In genomic region chr1:176878750-176879536, GRCh38 we compare ENCODE assay signal across 15 cellular contexts.
DNase-seq lines count a peak whose midpoint lies in the region; ATAC-seq and TF ChIP-seq lines count a peak whose summit lies in the region.
"Had no signal": no experiment of that assay in that cellular context is flagged by ENCODE, and none has a peak within 500 bp of the region (broad histone marks: within the 10 kb centered on the region; RNA-seq: fewer than 3 reads in every experiment).

No MANE protein-coding gene starts in this region.

- H3K27me3 Mint-ChIP-seq in endodermal cell (ENCODE audit: insufficient read depth), result peaks cover 2% of the 10 kb centered on the region
- H3K27me3 Mint-ChIP-seq: CD4-positive, CD25-positive, alpha-beta regulatory T cell had no signal

- no peak overlapping the region for H3K27ac Mint-ChIP-seq in endodermal cell
- H3K27ac Mint-ChIP-seq: CD4-positive, CD25-positive, alpha-beta regulatory T cell; nephron had no signal

- intact Hi-C loops in A673 (cut with micrococcal nuclease; ENCODE audit: unreplicated experiment), result no loop called here

- no peak overlapping the region for H3K4me3 Mint-ChIP-seq in endodermal cell
- H3K4me3 Mint-ChIP-seq: CD4-positive, CD25-positive, alpha-beta regulatory T cell; nephron had no signal

- CTCF ChIA-PET in A673 (lab: Charles Lee), result interaction anchor here (0.6 kb wide), 1 partner anchor 319 kb away, joined by 6 read pairs; no protein-coding TSS in a partner anchor

- 81 to 92% methylated on average over 8 to 12 of the region's 12 CpGs for WGBS in endodermal cell (ENCODE audit: insufficient coverage in 1 of 2, insufficient read length in 1 of 2), 2 experiments

- H3K36me3 ChIP-seq in A673 (ENCODE audit: insufficient read depth, low read length, poor library complexity, severe bottlenecking) (no peaks in the 10 kb centered on the region), DOHH2 (ENCODE audit: control insufficient read depth, low read length) (no peaks in the 10 kb centered on the region), endodermal cell (ENCODE audit: control insufficient read depth, insufficient read depth, low read length) (no peaks in the 10 kb centered on the region), Peyer's patch (no peaks in the 10 kb centered on the region)
- H3K36me3 ChIP-seq: left lung had no signal

- no peak for ATAC-seq in HG02852 (IDR thresholded peaks at IDR 0.05; ENCODE audit: unreplicated experiment)
- ATAC-seq: esophagus mucosa, left lung had no signal

- H3K9me3 Mint-ChIP-seq in endodermal cell, result no peaks in the 10 kb centered on the region
- H3K9me3 Mint-ChIP-seq: nephron had no signal

- POLR2A ChIA-PET in A673 (lab: Charles Lee; ENCODE audit: low non-redundant PET), result no interaction called here

- no peaks in the 10 kb centered on the region for H3K79me2 ChIP-seq in DOHH2 (ENCODE audit: control insufficient read depth, low read length)

- H3K9me2 ChIP-seq in DOHH2 (replicated peaks; ENCODE audit: control insufficient read depth, low read length), result no peaks in the 10 kb centered on the region

- no peaks in the 10 kb centered on the region for H3K4me1 ChIP-seq in A673 (ENCODE audit: insufficient read depth, low read length, poor library complexity, severe bottlenecking)
- no peaks in the 10 kb centered on the region for H3K4me1 ChIP-seq in DOHH2 (ENCODE audit: control insufficient read depth, low read length)
- H3K4me1 ChIP-seq in endodermal cell (ENCODE audit: control insufficient read depth, insufficient read depth, low read length), result no peaks in the 10 kb centered on the region
- no peaks in the 10 kb centered on the region for H3K4me1 ChIP-seq in Peyer's patch
- H3K4me1 ChIP-seq: left lung had no signal

- TF ChIP-seq POLR2A in NB4 (IDR thresholded peaks at IDR 0.05; ENCODE audit: extremely low read depth, insufficient read length) (no peak), Peyer's patch (IDR thresholded peaks at IDR 0.05) (no peak)

- H3K4me3 ChIP-seq in A673 (ENCODE audit: low read depth, low read length, poor library complexity, severe bottlenecking) (no peak overlapping the region), DOHH2 (ENCODE audit: low read length) (no peak overlapping the region), NB4 (ENCODE audit: low read depth, low read length) (no peak overlapping the region), endodermal cell (ENCODE audit: low read length) (no peak overlapping the region), Peyer's patch (no peak overlapping the region)
- H3K4me3 ChIP-seq: left lung had no signal

- no TSS peak for BruUV-seq in A673 (replicated peaks; lab: Mats Ljungman, UMichigan)

- no peak overlapping the region for H3K27ac ChIP-seq in A673 (ENCODE audit: low read depth, low read length, poor library complexity, severe bottlenecking)
- no peak overlapping the region for H3K27ac ChIP-seq in DOHH2 (ENCODE audit: low read depth, low read length)
- no peak overlapping the region for H3K27ac ChIP-seq in endodermal cell (ENCODE audit: low read depth, low read length)
- H3K27ac ChIP-seq in Peyer's patch, result no peak overlapping the region
- H3K27ac ChIP-seq: left lung had no signal

- TF ChIP-seq CTCF in A673 (conservative IDR thresholded peaks at IDR 0.05; ENCODE audit: low read depth, low read length) (peak; percentile 39; the same call in 1 of the 2 replicates), DOHH2 (IDR thresholded peaks at IDR 0.05; ENCODE audit: low read depth, low read length, poor library complexity, severe bottlenecking) (peak; percentile 16), NB4 (IDR thresholded peaks at IDR 0.05; ENCODE audit: low read depth, low read length) (peak; percentile 29), endodermal cell (conservative IDR thresholded peaks at IDR 0.05) (peak; percentile 77), Peyer's patch (IDR thresholded peaks at IDR 0.05) (no peak)

- H3K9me3 ChIP-seq in A673 (ENCODE audit: low read depth, low read length, poor library complexity, severe bottlenecking), result no peaks in the 10 kb centered on the region
- H3K9me3 ChIP-seq in DOHH2 (ENCODE audit: control insufficient read depth, insufficient read depth, low read length), result no peaks in the 10 kb centered on the region
- H3K9me3 ChIP-seq in endodermal cell (ENCODE audit: control insufficient read depth, low read length), result no peaks in the 10 kb centered on the region
- no peaks in the 10 kb centered on the region for H3K9me3 ChIP-seq in Peyer's patch
- H3K9me3 ChIP-seq: left lung had no signal

- H3K4me1 Mint-ChIP-seq in endodermal cell, result peaks cover 1% of the 10 kb centered on the region
- H3K4me1 Mint-ChIP-seq: nephron had no signal

- H3K4me2 ChIP-seq in DOHH2 (ENCODE audit: low read length), result no peak overlapping the region

- H3K9ac ChIP-seq in endodermal cell (ENCODE audit: extremely low read depth, low read length, poor library complexity, severe bottlenecking), result no peak overlapping the region

- H3F3A ChIP-seq in DOHH2 (ENCODE audit: control insufficient read depth, insufficient read depth), result no peaks in the 10 kb centered on the region

- DNase-seq in A673 (ENCODE audit: low spot score), result peak; percentile 17
- DNase-seq in NB4 (ENCODE audit: low read depth), result peak; percentile 14
- DNase-seq in endodermal cell, result peak; percentile 83
- no peak for DNase-seq in epidermal melanocyte (ENCODE audit: insufficient read length, low spot score)
- no peak for DNase-seq in A172 (ENCODE audit: low spot score)
- no peak for DNase-seq in Peyer's patch
- DNase-seq: activated CD4-positive, CD25-positive, alpha-beta regulatory T cell treated with anti-CD3 and anti-CD28 coated beads, Interleukin-2, amount 50 U/mL, for 72 hours; CD4-positive, CD25-positive, alpha-beta regulatory T cell; left lung; NCI-H774; SW 1271 had no signal

- no peaks in the 10 kb centered on the region for H3K27me3 ChIP-seq in A673 (replicated peaks; ENCODE audit: insufficient read depth, low read depth, low read length, poor library complexity)
- H3K27me3 ChIP-seq in DOHH2 (ENCODE audit: control insufficient read depth, low read length), result no peaks in the 10 kb centered on the region
- H3K27me3 ChIP-seq in endodermal cell (ENCODE audit: control insufficient read depth, insufficient read depth, low read length, poor library complexity, severe bottlenecking), result no peaks in the 10 kb centered on the region
- no peaks in the 10 kb centered on the region for H3K27me3 ChIP-seq in Peyer's patch
- H3K27me3 ChIP-seq: left lung had no signal

- H4K20me1 ChIP-seq in DOHH2 (ENCODE audit: control insufficient read depth, insufficient read depth, low read depth, low read length), result no peaks in the 10 kb centered on the region

- H3K36me3 Mint-ChIP-seq in endodermal cell (ENCODE audit: low read depth), result no peaks in the 10 kb centered on the region
- H3K36me3 Mint-ChIP-seq: CD4-positive, CD25-positive, alpha-beta regulatory T cell had no signal

Comparison
In these comparisons a context has a peak if more than half of its experiments do, and no peak if none do; other contexts are left out.
1. DNase-seq: peak in A673 (single experiment), NB4 (single experiment) and endodermal cell (single experiment); none in epidermal melanocyte (single experiment), A172 (single experiment) and Peyer's patch (0 of 3).
2. CTCF ChIP-seq: peak in A673 (single experiment), DOHH2 (single experiment), NB4 (single experiment) and endodermal cell (single experiment); none in Peyer's patch (0 of 6).